Comparison of ENCODE assay signal across 8 cellular contexts in the genomic region with DNA sequence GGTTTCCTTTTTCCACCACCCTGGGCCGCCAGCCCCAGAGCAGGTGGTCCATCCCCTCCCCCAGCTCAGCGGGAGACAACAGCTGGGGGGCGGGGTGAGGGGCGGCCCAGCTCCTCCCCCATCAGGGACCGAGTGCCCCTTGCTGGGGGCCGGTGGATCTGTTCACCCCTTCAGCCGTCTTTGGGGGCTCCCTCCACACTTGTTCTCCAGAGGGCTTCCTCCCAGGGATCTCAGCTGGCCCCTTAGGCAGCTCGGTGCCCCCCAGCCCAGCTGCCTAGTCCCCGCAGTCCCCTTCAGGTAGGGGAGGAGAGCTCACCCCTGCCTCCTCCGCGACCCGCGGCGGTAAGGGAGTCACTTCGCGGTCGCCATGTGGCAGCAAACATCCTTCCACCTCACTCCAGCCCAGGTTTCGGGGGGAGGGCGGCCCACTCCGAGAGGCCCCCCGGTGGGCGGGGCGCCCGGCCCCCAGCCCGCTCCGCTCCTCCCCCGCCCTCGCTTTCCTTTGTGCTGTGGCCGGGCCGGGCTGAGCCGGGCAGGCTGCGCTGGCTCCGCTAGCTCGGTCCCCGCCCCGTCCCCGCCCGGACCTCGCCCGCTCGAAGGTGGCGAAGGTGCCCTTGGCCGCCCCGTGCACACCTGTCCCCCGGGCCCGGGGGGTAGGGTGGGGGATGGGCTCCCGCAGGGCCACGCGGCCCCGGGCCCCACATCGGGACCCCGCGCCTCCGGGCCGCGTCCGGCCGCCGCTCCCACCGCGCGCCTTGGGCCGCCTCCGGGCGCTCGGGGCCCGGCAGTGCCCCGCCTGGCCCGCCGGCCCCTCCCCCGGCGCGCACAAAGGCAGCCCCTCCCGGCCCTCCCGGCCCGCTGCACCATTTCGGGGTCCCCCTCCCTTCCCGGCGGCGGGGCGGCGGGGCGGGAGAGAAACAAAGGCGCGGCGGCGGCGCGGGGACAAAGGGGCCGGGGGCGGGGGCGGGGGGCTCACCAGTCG. TPM values are rescaled to one million over a fixed set of nuclear protein-coding genes. Genes with fewer than 3 reads are reported as not detected.
A peak's percentile ranks its signal among the peaks of the same experiment; 100 is the strongest.
DNase-seq lines count a peak whose midpoint lies in the region; ATAC-seq and TF ChIP-seq lines count a peak whose summit lies in the region.

No MANE protein-coding gene starts in this region.

- no peaks in the 10 kb centered on the region for H3K9me3 Mint-ChIP-seq in T-helper 1 cell treated with Interleukin-12 subunit alpha and Interleukin-12 subunit beta and Interleukin-4 antibody, amounts not matched to agents 30 μg/mL and 1 μg/mL, for 36 hours
- no peaks in the 10 kb centered on the region for H3K9me3 Mint-ChIP-seq in stimulated activated naive B cell treated with anti-CD40 and anti-IgM and Interleukin-4, amounts not matched to agents 10 μg/mL and 1 μg/mL and 100 μg/mL, for 72 hours

- peak overlapping the region; percentile 55 to 77 for H3K27ac ChIP-seq in breast epithelium

- 2 to 3% methylated on average over 36 to 54 of the region's 93 CpGs for WGBS in lower leg skin, 2 donors

- ATAC-seq in HG02981 (IDR thresholded peaks at IDR 0.05; ENCODE audit: unreplicated experiment) = peak; percentile 49
- peak; percentile 58 for ATAC-seq in stimulated activated naive B cell treated with anti-CD40 and anti-IgM and Interleukin-4, amounts not matched to agents 10 μg/mL and 1 μg/mL and 100 μg/mL, for 72 hours (replicated peaks)

- H3K36me3 Mint-ChIP-seq in T-helper 1 cell treated with Interleukin-12 subunit alpha and Interleukin-12 subunit beta and Interleukin-4 antibody, amounts not matched to agents 30 μg/mL and 1 μg/mL, for 36 hours (ENCODE audit: low read depth) = no peaks in the 10 kb centered on the region
- H3K36me3 Mint-ChIP-seq in stimulated activated naive B cell treated with anti-CD40 and anti-IgM and Interleukin-4, amounts not matched to agents 10 μg/mL and 1 μg/mL and 100 μg/mL, for 72 hours = no peaks in the 10 kb centered on the region

- intact Hi-C loops in breast epithelium (cut with DNase I; ENCODE audit: low total_unique reads) (no loop called here), lower leg skin (cut with DNase I; ENCODE audit: low total_unique reads) (no loop called here)

- DNase-seq in GM12864 (ENCODE audit: low read depth) (no peak), breast epithelium (ENCODE audit: low spot score in 2 of 2) (no peak), lower leg skin (ENCODE audit: low spot score in 2 of 2) (no peak), NCI-H510A treated with DMSO at 0.1 percent for 48 hours (lab: John Stamatoyannopoulos, UW) (no peak), SHP77 treated with DMSO at 0.1 percent for 48 hours (lab: John Stamatoyannopoulos, UW) (no peak)
- no peak for DNase-seq in stimulated activated naive B cell treated with anti-CD40 and anti-IgM and Interleukin-4, amounts not matched to agents 10 μg/mL and 1 μg/mL and 100 μg/mL, for 72 hours

- no peaks in the 10 kb centered on the region for H3K9me3 ChIP-seq in breast epithelium

- H3K4me3 Mint-ChIP-seq in T-helper 1 cell treated with Interleukin-12 subunit alpha and Interleukin-12 subunit beta and Interleukin-4 antibody, amounts not matched to agents 30 μg/mL and 1 μg/mL, for 36 hours = peak overlapping the region; percentile 25
- H3K4me3 Mint-ChIP-seq in stimulated activated naive B cell treated with anti-CD40 and anti-IgM and Interleukin-4, amounts not matched to agents 10 μg/mL and 1 μg/mL and 100 μg/mL, for 72 hours = peak overlapping the region; percentile 41 to 69

- peak overlapping the region; percentile 49 for H3K4me3 ChIP-seq in GM12864 (ENCODE audit: low read depth, low read length)
- H3K4me3 ChIP-seq in breast epithelium = peak overlapping the region; percentile 81 to 96 (median 81)
- H3K4me3 ChIP-seq in lower leg skin (ENCODE audit: low read depth, poor library complexity, severe bottlenecking) = peak overlapping the region; percentile 56

- H3K36me3 ChIP-seq in breast epithelium = no peaks in the 10 kb centered on the region

- H3K27ac Mint-ChIP-seq in T-helper 1 cell treated with Interleukin-12 subunit alpha and Interleukin-12 subunit beta and Interleukin-4 antibody, amounts not matched to agents 30 μg/mL and 1 μg/mL, for 36 hours = no peak overlapping the region
- H3K27ac Mint-ChIP-seq in stimulated activated naive B cell treated with anti-CD40 and anti-IgM and Interleukin-4, amounts not matched to agents 10 μg/mL and 1 μg/mL and 100 μg/mL, for 72 hours = no peak overlapping the region

- TF ChIP-seq POLR2A in breast epithelium (IDR thresholded peaks at IDR 0.05) = no peak
- no peak for TF ChIP-seq POLR2A in lower leg skin (IDR thresholded peaks at IDR 0.05)

- TF ChIP-seq CTCF in GM12864 (IDR thresholded peaks at IDR 0.05; ENCODE audit: low read depth, low read length, missing control alignments) = no peak
- TF ChIP-seq CTCF in breast epithelium (IDR thresholded peaks at IDR 0.05) = no peak
- TF ChIP-seq CTCF in lower leg skin (IDR thresholded peaks at IDR 0.05) = no peak

- H3K4me1 Mint-ChIP-seq in T-helper 1 cell treated with Interleukin-12 subunit alpha and Interleukin-12 subunit beta and Interleukin-4 antibody, amounts not matched to agents 30 μg/mL and 1 μg/mL, for 36 hours (ENCODE audit: low read depth) = peaks cover 20% of the 10 kb centered on the region
- peaks cover 23 to 31% of the 10 kb centered on the region in 2 donors for H3K4me1 Mint-ChIP-seq in stimulated activated naive B cell treated with anti-CD40 and anti-IgM and Interleukin-4, amounts not matched to agents 10 μg/mL and 1 μg/mL and 100 μg/mL, for 72 hours

- H3K27me3 ChIP-seq in breast epithelium = no peaks in the 10 kb centered on the region

- H3K4me1 ChIP-seq in breast epithelium = peaks cover 8 to 14% of the 10 kb centered on the region in 2 donors

- peaks cover 11% of the 10 kb centered on the region for H3K27me3 Mint-ChIP-seq in T-helper 1 cell treated with Interleukin-12 subunit alpha and Interleukin-12 subunit beta and Interleukin-4 antibody, amounts not matched to agents 30 μg/mL and 1 μg/mL, for 36 hours (ENCODE audit: low read depth)
- peaks cover 8 to 11% of the 10 kb centered on the region in 2 donors for H3K27me3 Mint-ChIP-seq in stimulated activated naive B cell treated with anti-CD40 and anti-IgM and Interleukin-4, amounts not matched to agents 10 μg/mL and 1 μg/mL and 100 μg/mL, for 72 hours

RNA-seq across cellular contexts. Expression of a gene that starts 0.7 kb away (rescaled TPM):
- total RNA-seq in breast epithelium (10 to 100 TPM; 30.7 to 94.6 (median 61.3) TPM), lower leg skin (10 to 100 TPM; 14.0 to 65.5 (median 27.6) TPM)

RNA-seq across cellular contexts. Expression of a gene that starts 24.7 kb away (rescaled TPM):
- total RNA-seq in breast epithelium = 10 to 100 TPM; 17.1 to 61.9 (median 42.6) TPM
- total RNA-seq in lower leg skin = 10 to 100 TPM; 11.8 to 31.7 (median 23.5) TPM

RNA-seq across cellular contexts. Expression of a gene that starts 26.1 kb away (rescaled TPM):
- total RNA-seq in breast epithelium (1 to 10 TPM in 2 of 3 donors, under 1 TPM in 1; 0.48 to 2.0 (median 1.3) TPM), lower leg skin (10 to 100 TPM in 1 of 4 donors, 1 to 10 TPM in 3; 5.4 to 10.2 (median 8.0) TPM)

RNA-seq across cellular contexts. Expression of a gene that starts 36.9 kb away (rescaled TPM):
- total RNA-seq in breast epithelium (1 to 10 TPM; 1.6 to 7.2 (median 6.6) TPM), lower leg skin (1 to 10 TPM; 1.5 to 4.0 (median 2.0) TPM)

RNA-seq across cellular contexts. Expression of a gene that starts 44.0 kb away (rescaled TPM):
- total RNA-seq in breast epithelium = 100 to 1,000 TPM in 2 of 3 donors, 10 to 100 TPM in 1; 76.0 to 110 (median 103) TPM
- total RNA-seq in lower leg skin = 100 to 1,000 TPM in 1 of 4 donors, 10 to 100 TPM in 3; 70.7 to 108 (median 88.6) TPM
